11 cellular contexts compared by ENCODE assay signal in the genomic region with DNA sequence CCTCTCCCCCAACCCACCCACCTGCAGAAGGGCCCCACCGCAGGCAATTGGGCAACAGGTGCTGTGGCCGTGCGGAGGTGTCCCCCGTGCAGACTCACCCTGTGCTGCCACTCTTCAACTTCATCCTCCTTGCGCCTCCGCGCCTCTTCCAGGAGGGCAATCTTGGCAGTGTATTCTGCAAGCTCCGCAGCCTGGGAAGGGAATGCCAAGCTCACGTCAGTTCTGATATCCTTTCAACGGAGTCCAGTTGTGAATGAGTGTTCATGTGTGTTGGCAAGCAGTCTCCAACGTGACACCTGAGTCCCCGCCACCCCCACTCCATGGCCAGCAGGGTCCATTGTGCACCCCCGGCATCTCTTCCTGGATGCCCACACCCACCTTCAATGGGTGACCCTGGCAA. TPM values are rescaled to one million over a fixed set of nuclear protein-coding genes. Genes with fewer than 3 reads are reported as not detected.
A peak's percentile ranks its signal among the peaks of the same experiment; 100 is the strongest.
DNase-seq lines count a peak whose midpoint lies in the region; ATAC-seq and TF ChIP-seq lines count a peak whose summit lies in the region.
"Had no signal": no experiment of that assay in that cellular context is flagged by ENCODE, and none has a peak within 500 bp of the region (broad histone marks: within the 10 kb centered on the region; RNA-seq: fewer than 3 reads in every experiment).

No MANE protein-coding gene starts in this region.

- peaks cover 3% of the 10 kb centered on the region; the same call in 1 of the 2 replicates for H3K79me2 ChIP-seq in SK-N-SH (ENCODE audit: insufficient read depth)

- H3K27me3 ChIP-seq in right atrium auricular region (no peaks in the 10 kb centered on the region), SK-N-SH (ENCODE audit: insufficient read depth) (no peaks in the 10 kb centered on the region)

- H3K36me3 ChIP-seq in right atrium auricular region: peaks cover 88% of the 10 kb centered on the region
- peaks cover 27 to 78% of the 10 kb centered on the region in 2 experiments for H3K36me3 ChIP-seq in SK-N-SH (replicated peaks in 1 of 2; ENCODE audit: control insufficient read depth in 1 of 2, insufficient read depth in 2 of 2, low read length in 1 of 2)

- H4K20me1 ChIP-seq in SK-N-SH (ENCODE audit: insufficient read depth): no peaks in the 10 kb centered on the region

- no peaks in the 10 kb centered on the region for H3K9me2 ChIP-seq in SK-N-SH

- no peak for ATAC-seq in activated naive CD4-positive, alpha-beta T cell treated with anti-CD3 and anti-CD28 coated beads, Interleukin-2, amount 50 U/mL, for 72 hours
- no peak for ATAC-seq in activated T-helper 17 cell treated with anti-CD3 and anti-CD28 coated beads, Interleukin-2, amount 50 U/mL, for 72 hours (replicated peaks)

- H3K4me2 ChIP-seq in SK-N-SH: no peak overlapping the region

- peaks cover 19 to 33% of the 10 kb centered on the region in 2 donors for H3K36me3 Mint-ChIP-seq in activated naive CD4-positive, alpha-beta T cell treated with anti-CD3 and anti-CD28 coated beads, Interleukin-2, amount 50 U/mL, for 72 hours
- peaks cover 98% of the 10 kb centered on the region for H3K36me3 Mint-ChIP-seq in activated T-helper 17 cell treated with anti-CD3 and anti-CD28 coated beads, Interleukin-2, amount 50 U/mL, for 72 hours (ENCODE audit: low read depth)
- peaks cover 58% of the 10 kb centered on the region for H3K36me3 Mint-ChIP-seq in type B pancreatic cell

- H3K4me1 ChIP-seq in right atrium auricular region: peaks cover 0 to 51% of the 10 kb centered on the region in 2 donors
- H3K4me1 ChIP-seq in SK-N-SH (ENCODE audit: control insufficient read depth in 1 of 2, insufficient read depth in 2 of 2, low read depth in 1 of 2, low read length in 1 of 2): peaks cover 0 to 10% of the 10 kb centered on the region in 2 experiments; a peak in 1 of 4 replicates

- H3K4me1 Mint-ChIP-seq in activated T-helper 17 cell treated with anti-CD3 and anti-CD28 coated beads, Interleukin-2, amount 50 U/mL, for 72 hours: peaks cover 30% of the 10 kb centered on the region
- peaks cover 25% of the 10 kb centered on the region for H3K4me1 Mint-ChIP-seq in type B pancreatic cell (ENCODE audit: unreplicated experiment)

- no peaks in the 10 kb centered on the region for H3K9me3 Mint-ChIP-seq in activated naive CD4-positive, alpha-beta T cell treated with anti-CD3 and anti-CD28 coated beads, Interleukin-2, amount 50 U/mL, for 72 hours
- H3K9me3 Mint-ChIP-seq in activated T-helper 17 cell treated with anti-CD3 and anti-CD28 coated beads, Interleukin-2, amount 50 U/mL, for 72 hours: no peaks in the 10 kb centered on the region
- no peaks in the 10 kb centered on the region for H3K9me3 Mint-ChIP-seq in type B pancreatic cell

- TF ChIP-seq EP300 in SK-N-SH (IDR thresholded peaks at IDR 0.05; ENCODE audit: borderline replicate concordance in 1 of 2, low read depth in 1 of 2, low read length in 1 of 2): no peak

- H3K27ac ChIP-seq in right atrium auricular region: peak overlapping the region; percentile 61 to 70
- no peak overlapping the region for H3K27ac ChIP-seq in SK-N-SH (ENCODE audit: low read depth in 2 of 2, low read length in 1 of 2)

- 94% methylated on average over 13 of the region's 13 CpGs for WGBS in SK-N-SH (ENCODE audit: low lambda C conversion rate)

- POLR2A ChIA-PET in SK-N-SH (lab: Yijun Ruan, JAX): no interaction called here

- H3K9me3 ChIP-seq in right atrium auricular region: no peaks in the 10 kb centered on the region
- no peaks in the 10 kb centered on the region for H3K9me3 ChIP-seq in SK-N-SH

- H3K9ac ChIP-seq in SK-N-SH: no peak overlapping the region

- no peak overlapping the region for H2AFZ ChIP-seq in SK-N-SH (ENCODE audit: low read depth)

- no peak for TF ChIP-seq RAD21 in SK-N-SH (IDR thresholded peaks at IDR 0.05; ENCODE audit: low read length)

- H3K4me3 Mint-ChIP-seq in activated T-helper 17 cell treated with anti-CD3 and anti-CD28 coated beads, Interleukin-2, amount 50 U/mL, for 72 hours: peak overlapping the region; percentile 2
- no peak overlapping the region for H3K4me3 Mint-ChIP-seq in type B pancreatic cell

- H3K27ac Mint-ChIP-seq in activated naive CD4-positive, alpha-beta T cell treated with anti-CD3 and anti-CD28 coated beads, Interleukin-2, amount 50 U/mL, for 72 hours: peak overlapping the region; percentile 63 to 97
- H3K27ac Mint-ChIP-seq in activated T-helper 17 cell treated with anti-CD3 and anti-CD28 coated beads, Interleukin-2, amount 50 U/mL, for 72 hours: peak overlapping the region; percentile 77
- H3K27ac Mint-ChIP-seq in type B pancreatic cell: peak overlapping the region; percentile 79

- TF ChIP-seq CTCF in right atrium auricular region (IDR thresholded peaks at IDR 0.05) (no peak), type B pancreatic cell (conservative IDR thresholded peaks at IDR 0.05) (no peak), SK-N-SH (IDR thresholded peaks at IDR 0.05) (no peak)

- no peak overlapping the region for H3K4me3 ChIP-seq in right atrium auricular region
- H3K4me3 ChIP-seq in SK-N-SH (ENCODE audit: low read depth in 2 of 2, low read length in 1 of 2): no peak overlapping the region

- no peaks in the 10 kb centered on the region for H3K27me3 Mint-ChIP-seq in activated T-helper 17 cell treated with anti-CD3 and anti-CD28 coated beads, Interleukin-2, amount 50 U/mL, for 72 hours
- H3K27me3 Mint-ChIP-seq in type B pancreatic cell: no peaks in the 10 kb centered on the region

- CTCF ChIA-PET in SK-N-SH (lab: Yijun Ruan, JAX): interaction anchor here (1.6 kb wide), 1 partner anchor 10 kb away, joined by 6 read pairs; no protein-coding TSS in a partner anchor

- H3F3A ChIP-seq in SK-N-SH (replicated peaks; ENCODE audit: insufficient read depth): no peaks in the 10 kb centered on the region

- no peak for DNase-seq in activated naive CD4-positive, alpha-beta T cell treated with anti-CD3 and anti-CD28 coated beads, Interleukin-2, amount 50 U/mL, for 72 hours (ENCODE audit: low spot score in 2 of 2)
- DNase-seq in activated naive CD4-positive, alpha-beta T cell treated with Interleukin-2 at 50 U/mL for 16 hours: no peak
- DNase-seq in right atrium auricular region (ENCODE audit: low spot score) (no peak), type B pancreatic cell (ENCODE audit: extremely low spot score, unreplicated experiment) (no peak), SK-N-SH (no peak), HUDEP-2 (lab: John Stamatoyannopoulos, UW; ENCODE audit: unreplicated experiment in 76 of 76) (no peak), NCI-H146 (lab: John Stamatoyannopoulos, UW) (no peak)
- DNase-seq: activated CD4-positive, alpha-beta T cell treated with anti-CD3 and anti-CD28 coated beads, Interleukin-2, amount 50 U/mL, for 1 hour; mesenchymal stem cell; T-helper 1 cell had no signal

TF ChIP-seq in SK-N-SH, 30 proteins besides CTCF, POLR2A, EP300 and RAD21 (continues in another document):
- TF ChIP-seq, protein P1, sequence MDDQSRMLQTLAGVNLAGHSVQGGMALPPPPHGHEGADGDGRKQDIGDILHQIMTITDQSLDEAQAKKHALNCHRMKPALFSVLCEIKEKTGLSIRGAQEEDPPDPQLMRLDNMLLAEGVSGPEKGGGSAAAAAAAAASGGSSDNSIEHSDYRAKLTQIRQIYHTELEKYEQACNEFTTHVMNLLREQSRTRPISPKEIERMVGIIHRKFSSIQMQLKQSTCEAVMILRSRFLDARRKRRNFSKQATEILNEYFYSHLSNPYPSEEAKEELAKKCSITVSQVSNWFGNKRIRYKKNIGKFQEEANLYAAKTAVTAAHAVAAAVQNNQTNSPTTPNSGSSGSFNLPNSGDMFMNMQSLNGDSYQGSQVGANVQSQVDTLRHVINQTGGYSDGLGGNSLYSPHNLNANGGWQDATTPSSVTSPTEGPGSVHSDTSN (IDR thresholded peaks at IDR 0.05): no peak
- no peak for TF ChIP-seq TCF12 (IDR thresholded peaks at IDR 0.05)
- no peak for TF ChIP-seq FOSL2 (IDR thresholded peaks at IDR 0.05; ENCODE audit: borderline replicate concordance, low read depth)
- TF ChIP-seq IRF3 (IDR thresholded peaks at IDR 0.05; ENCODE audit: low read depth, low read length): no peak
- TF ChIP-seq MXI1 (IDR thresholded peaks at IDR 0.05; ENCODE audit: low read depth, low read length): no peak
- no peak for TF ChIP-seq RFX5 (IDR thresholded peaks at IDR 0.05; ENCODE audit: low read length)
- TF ChIP-seq JUND (IDR thresholded peaks at IDR 0.05): no peak
- no peak for TF ChIP-seq TAF1 (IDR thresholded peaks at IDR 0.05; ENCODE audit: borderline replicate concordance, low read depth, low read length)
- no peak for TF ChIP-seq NFIC (IDR thresholded peaks at IDR 0.05; ENCODE audit: borderline replicate concordance)
- TF ChIP-seq, protein P2, sequence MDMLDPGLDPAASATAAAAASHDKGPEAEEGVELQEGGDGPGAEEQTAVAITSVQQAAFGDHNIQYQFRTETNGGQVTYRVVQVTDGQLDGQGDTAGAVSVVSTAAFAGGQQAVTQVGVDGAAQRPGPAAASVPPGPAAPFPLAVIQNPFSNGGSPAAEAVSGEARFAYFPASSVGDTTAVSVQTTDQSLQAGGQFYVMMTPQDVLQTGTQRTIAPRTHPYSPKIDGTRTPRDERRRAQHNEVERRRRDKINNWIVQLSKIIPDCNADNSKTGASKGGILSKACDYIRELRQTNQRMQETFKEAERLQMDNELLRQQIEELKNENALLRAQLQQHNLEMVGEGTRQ (IDR thresholded peaks at IDR 0.05; ENCODE audit: borderline replicate concordance, low read depth, low read length): no peak
- no peak for TF ChIP-seq SMC3 (IDR thresholded peaks at IDR 0.05; ENCODE audit: low read depth, low read length)
- no peak for TF ChIP-seq GATA2 (CRISPR knock-in tag; IDR thresholded peaks at IDR 0.05)
- TF ChIP-seq ELF1 (IDR thresholded peaks at IDR 0.05): no peak

RNA-seq across cellular contexts. Expression of gene EZR, which starts 49.9 kb away (rescaled TPM):
- 100 to 1,000 TPM; 187 to 207 TPM for total RNA-seq in activated naive CD4-positive, alpha-beta T cell treated with anti-CD3 and anti-CD28 coated beads, Interleukin-2, amount 50 U/mL, for 72 hours
- total RNA-seq in activated T-helper 17 cell treated with anti-CD3 and anti-CD28 coated beads, Interleukin-2, amount 50 U/mL, for 72 hours: 100 to 1,000 TPM; 159 to 212 TPM
- 100 to 1,000 TPM; 161 to 197 TPM for total RNA-seq in right atrium auricular region
- 166 and 349 TPM in 2 replicates for total RNA-seq in type B pancreatic cell (ENCODE audit: low replicate concordance)
- 84.3 and 92.0 TPM in 2 replicates for polyA plus RNA-seq in SK-N-SH (2012; rRNA removed)
- polyA plus RNA-seq in SK-N-SH (2012; cell fraction: cytosol; rRNA removed): 62.4 and 69.7 TPM in 2 replicates
- 75.6 and 84.7 TPM in 2 replicates for polyA plus RNA-seq in SK-N-SH (2012; cell fraction: nucleus; rRNA removed)

Comparison
In these comparisons a context has a peak if more than half of its experiments do, and no peak if none do; other contexts are left out.
1. H3K27ac ChIP-seq: peak in right atrium auricular region (2 of 2); none in SK-N-SH (0 of 2).
2. Peak in every context shown above with its lines, with median percentiles within 50 percentile points of each other: H3K27ac Mint-ChIP-seq.